ENCODE assay signal across 18 cellular contexts in genomic region chr1:107286125-107286524, GRCh38.
"Had no signal": no experiment of that assay in that cellular context is flagged by ENCODE, and none has a peak within 500 bp of the region (broad histone marks: within the 10 kb centered on the region; RNA-seq: fewer than 3 reads in every experiment).

No MANE protein-coding gene starts in this region.

- H3K4me1 ChIP-seq: colonic mucosa, gastrocnemius medialis, heart left ventricle, left ventricle myocardium inferior, spleen, upper lobe of right lung had no signal

- ATAC-seq: activated CD8-positive, alpha-beta T cell treated with anti-CD3 and anti-CD28 coated beads, Interleukin-2, amount 10 ng/mL, durations not matched to agents 7 days and 5 days; activated naive CD8-positive, alpha-beta T cell treated with anti-CD3 and anti-CD28 coated beads, Interleukin-2, amount 50 U/mL, for 24 hours; activated T-cell treated with anti-CD3 and anti-CD28 coated beads, Interleukin-2, amount 50 U/mL, for 4 hours; gastrocnemius medialis; heart left ventricle; upper lobe of right lung had no signal

- H3K4me3 ChIP-seq: colonic mucosa, gastrocnemius medialis, heart left ventricle, left ventricle myocardium inferior, spleen, upper lobe of right lung had no signal

- H3K9me3 ChIP-seq: colonic mucosa, gastrocnemius medialis, heart left ventricle, left ventricle myocardium inferior, spleen, upper lobe of right lung had no signal

- H3K27me3 ChIP-seq: colonic mucosa, gastrocnemius medialis, heart left ventricle, spleen, upper lobe of right lung had no signal

- DNase-seq: activated B cell treated with CpG ODN at 0.5 μM for 24 hours; activated CD4-positive, alpha-beta T cell treated with anti-CD3 and anti-CD28 coated beads, Interleukin-2, amount 10 ng/mL, durations not matched to agents 24 days and 14 days; activated CD8-positive, alpha-beta T cell treated with anti-CD3 and anti-CD28 coated beads, Interleukin-2, amount 10 ng/mL, durations not matched to agents 7 days and 5 days; activated naive CD4-positive, alpha-beta T cell treated with anti-CD3 and anti-CD28 coated beads for 36 hours; activated naive CD8-positive, alpha-beta T cell treated with anti-CD3 and anti-CD28 coated beads, Interleukin-2, amount 50 U/mL, for 24 hours; activated T-cell treated with anti-CD3 and anti-CD28 coated beads, Interleukin-2, amount 50 U/mL, for 4 hours; aorta; colonic mucosa; gastrocnemius medialis; heart left ventricle; kidney glomerular epithelial cell; left ventricle myocardium inferior; mammary epithelial cell; retina; spleen; stimulated activated CD4-positive, alpha-beta T cell treated with anti-CD3 and anti-CD28 coated beads, Interleukin-4, amount 100 ng/mL, for 4 hours; stimulated activated naive B cell treated with anti-CD40 and anti-IgM and Interleukin-4, amounts not matched to agents 10 μg/mL and 1 μg/mL and 100 μg/mL, for 72 hours; upper lobe of right lung had no signal

- H3K27ac ChIP-seq: colonic mucosa, gastrocnemius medialis, heart left ventricle, left ventricle myocardium inferior, spleen, upper lobe of right lung had no signal

- H3K36me3 ChIP-seq: colonic mucosa, gastrocnemius medialis, heart left ventricle, left ventricle myocardium inferior, spleen, upper lobe of right lung had no signal
